Comparison of ENCODE assay signal across 21 cellular contexts in the genomic region with DNA sequence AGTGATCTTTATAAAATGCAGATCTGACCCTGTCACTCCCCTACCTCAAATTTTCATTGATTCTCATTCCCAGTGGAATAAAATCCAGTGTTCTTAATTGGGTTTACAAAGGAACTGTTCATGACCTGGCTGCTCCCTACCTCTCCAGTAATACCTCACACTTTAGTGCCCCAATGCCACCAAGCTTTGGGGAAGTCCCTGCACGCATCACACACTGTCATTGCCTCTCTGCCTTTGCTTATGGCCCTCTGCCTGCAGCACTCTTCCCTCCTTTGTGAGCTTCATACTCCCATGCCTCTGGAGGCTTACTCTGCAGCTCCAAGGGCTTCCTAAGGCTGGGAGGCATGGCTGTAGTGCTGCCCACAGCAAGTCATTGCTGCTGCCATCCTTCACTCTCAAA. TPM values are rescaled to one million over a fixed set of nuclear protein-coding genes. Genes with fewer than 3 reads are reported as not detected.
"Had no signal": no experiment of that assay in that cellular context is flagged by ENCODE, and none has a peak within 500 bp of the region (broad histone marks: within the 10 kb centered on the region; RNA-seq: fewer than 3 reads in every experiment).

No MANE protein-coding gene starts in this region.

- H3K36me3 ChIP-seq: MG63, SJSA1 had no signal

- H3K27me3 ChIP-seq: MG63, SJSA1 had no signal

- H3K4me1 ChIP-seq: SJSA1 had no signal

- DNase-seq: Karpas-422, KG1, MG63, NCI-H1092 treated with DMSO at 0.1 percent for 48 hours, NCI-H1436, NCI-H187, NCI-H2029, NCI-H2081 treated with DMSO at 0.1 percent for 48 hours, NCI-H2171, NCI-H226, NCI-H446, NCI-H510A, NCI-H524 treated with DMSO at 0.1 percent for 48 hours, NCI-H69, NCI-H774, Right ventricle myocardium superior, RPMI8226, SIG-M5, SK-N-SH had no signal

- H3K9me3 ChIP-seq: MG63, SJSA1, SK-N-SH had no signal

- H3K4me3 ChIP-seq: MG63, SJSA1 had no signal

- H3K27ac ChIP-seq: SJSA1 had no signal

RNA-seq across cellular contexts. Expression of a gene that starts 57.4 kb away (rescaled TPM):
- total RNA-seq: HT-29, Right ventricle myocardium superior, SJSA1 had no signal
- polyA plus RNA-seq: SK-N-SH had no signal
